ENCODE assay signal across 1 cellular context in the genomic region with DNA sequence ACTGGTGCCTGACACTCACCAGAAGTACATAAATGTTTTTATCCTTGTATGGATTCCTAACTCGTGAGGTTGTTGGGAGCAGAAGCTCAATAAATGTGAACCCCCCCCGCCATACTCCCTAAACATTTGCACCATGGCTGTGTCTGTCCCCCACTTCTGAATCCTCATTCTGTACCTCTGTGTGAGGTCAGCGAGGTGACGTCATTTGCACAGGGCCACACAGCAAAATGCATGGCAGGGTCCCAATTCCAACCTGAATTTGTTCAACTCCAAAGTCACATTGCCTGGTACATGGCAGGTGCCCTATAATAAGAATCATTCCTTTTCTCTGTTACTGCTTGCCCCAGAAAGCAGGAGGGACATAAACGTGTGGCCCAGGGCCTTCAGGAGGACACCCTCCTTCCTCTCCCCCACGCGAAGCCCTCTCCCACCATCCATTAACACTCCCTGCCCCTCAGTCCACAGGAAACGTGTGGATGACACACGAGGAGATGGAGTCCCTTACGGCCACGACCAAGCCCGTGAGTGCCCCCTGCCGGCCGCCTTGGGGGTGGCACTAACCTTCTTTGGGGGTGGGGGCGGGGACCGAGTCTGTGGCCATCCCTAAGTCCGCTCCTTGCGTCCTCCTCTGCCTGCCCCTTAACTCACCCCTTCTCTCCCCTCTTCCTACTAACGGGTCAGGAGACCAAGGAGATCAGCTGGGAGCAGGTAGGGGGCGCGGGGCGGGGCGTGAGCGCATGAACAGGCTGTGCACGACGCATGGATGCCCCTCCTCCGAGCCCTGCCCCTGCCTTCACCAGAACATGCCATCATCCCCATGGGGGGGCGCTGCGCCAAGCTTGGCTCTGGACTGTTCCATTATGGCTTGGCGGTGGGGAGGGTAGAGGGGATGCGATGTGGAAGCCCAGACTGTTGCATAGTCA.
TF ChIP-seq lines count a peak whose summit lies in the region.

No MANE protein-coding gene starts in this region.

TF ChIP-seq in HEK293, 187 proteins besides CTCF, POLR2A, EP300 and RAD21 (continued from another document and continues in another):
- TF ChIP-seq, protein P1, sequence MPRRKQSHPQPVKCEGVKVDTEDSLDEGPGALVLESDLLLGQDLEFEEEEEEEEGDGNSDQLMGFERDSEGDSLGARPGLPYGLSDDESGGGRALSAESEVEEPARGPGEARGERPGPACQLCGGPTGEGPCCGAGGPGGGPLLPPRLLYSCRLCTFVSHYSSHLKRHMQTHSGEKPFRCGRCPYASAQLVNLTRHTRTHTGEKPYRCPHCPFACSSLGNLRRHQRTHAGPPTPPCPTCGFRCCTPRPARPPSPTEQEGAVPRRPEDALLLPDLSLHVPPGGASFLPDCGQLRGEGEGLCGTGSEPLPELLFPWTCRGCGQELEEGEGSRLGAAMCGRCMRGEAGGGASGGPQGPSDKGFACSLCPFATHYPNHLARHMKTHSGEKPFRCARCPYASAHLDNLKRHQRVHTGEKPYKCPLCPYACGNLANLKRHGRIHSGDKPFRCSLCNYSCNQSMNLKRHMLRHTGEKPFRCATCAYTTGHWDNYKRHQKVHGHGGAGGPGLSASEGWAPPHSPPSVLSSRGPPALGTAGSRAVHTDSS (tag by site-specific recombination; IDR thresholded peaks at IDR 0.05), result no peak
- TF ChIP-seq KLF16 (tag by site-specific recombination; IDR thresholded peaks at IDR 0.05) (0 out of 2 replicates have a peak, but pooled peaks have one; percentile 43), ZNF132 (tag by site-specific recombination; IDR thresholded peaks at IDR 0.05; ENCODE audit: borderline replicate concordance) (no peak), ZBTB1 (tag by site-specific recombination; IDR thresholded peaks at IDR 0.05) (no peak), ZNF707 (tag by site-specific recombination; IDR thresholded peaks at IDR 0.05) (no peak), ZBTB48 (tag by site-specific recombination; IDR thresholded peaks at IDR 0.05) (peak; percentile 96), ZNF423 (tag by site-specific recombination; IDR thresholded peaks at IDR 0.05) (no peak), PRDM6 (tag by site-specific recombination; IDR thresholded peaks at IDR 0.05) (no peak), KLF17 (tag by site-specific recombination; IDR thresholded peaks at IDR 0.05) (no peak; the same call in 1 of the 2 replicates), ZNF302 (tag by site-specific recombination; IDR thresholded peaks at IDR 0.05; ENCODE audit: low read depth) (no peak), ZNF792 (tag by site-specific recombination; IDR thresholded peaks at IDR 0.05) (no peak), ZBTB21 (tag by site-specific recombination; IDR thresholded peaks at IDR 0.05) (peak; percentile 84), HIC1 (tag by site-specific recombination; IDR thresholded peaks at IDR 0.05) (0 out of 2 replicates have a peak, but pooled peaks have one; percentile 19), ZNF221 (tag by site-specific recombination; IDR thresholded peaks at IDR 0.05; ENCODE audit: borderline replicate concordance) (no peak), SP3 (tag by site-specific recombination; IDR thresholded peaks at IDR 0.05) (peak; percentile 82), ZNF112 (tag by site-specific recombination; IDR thresholded peaks at IDR 0.05) (no peak), ZNF350 (tag by site-specific recombination; IDR thresholded peaks at IDR 0.05) (no peak), ZXDB (tag by site-specific recombination; IDR thresholded peaks at IDR 0.05) (peak; percentile 80), ZNF174 (tag by site-specific recombination; IDR thresholded peaks at IDR 0.05) (no peak), ZFP3 (tag by site-specific recombination; IDR thresholded peaks at IDR 0.05; ENCODE audit: low read depth) (no peak), BCL11A (tag by site-specific recombination; IDR thresholded peaks at IDR 0.05; ENCODE audit: low read depth) (0 out of 2 replicates have a peak, but pooled peaks have one; percentile 40), ZNF292 (tag by site-specific recombination; IDR thresholded peaks at IDR 0.05; ENCODE audit: borderline replicate concordance, low read depth) (no peak), YY1 (tag by site-specific recombination; IDR thresholded peaks at IDR 0.05) (no peak; the same call in 1 of the 2 replicates), RBAK (tag by site-specific recombination; IDR thresholded peaks at IDR 0.05) (no peak), KLF9 (tag by site-specific recombination; IDR thresholded peaks at IDR 0.05; ENCODE audit: low read depth) (peak; percentile 82), ZEB2 (tag by site-specific recombination; IDR thresholded peaks at IDR 0.05) (0 out of 2 replicates have a peak, but pooled peaks have one; percentile 35), ZNF211 (tag by site-specific recombination; IDR thresholded peaks at IDR 0.05; ENCODE audit: low read depth) (no peak), PRDM2 (tag by site-specific recombination; IDR thresholded peaks at IDR 0.05; ENCODE audit: borderline replicate concordance) (no peak)
- TF ChIP-seq, protein P2, sequence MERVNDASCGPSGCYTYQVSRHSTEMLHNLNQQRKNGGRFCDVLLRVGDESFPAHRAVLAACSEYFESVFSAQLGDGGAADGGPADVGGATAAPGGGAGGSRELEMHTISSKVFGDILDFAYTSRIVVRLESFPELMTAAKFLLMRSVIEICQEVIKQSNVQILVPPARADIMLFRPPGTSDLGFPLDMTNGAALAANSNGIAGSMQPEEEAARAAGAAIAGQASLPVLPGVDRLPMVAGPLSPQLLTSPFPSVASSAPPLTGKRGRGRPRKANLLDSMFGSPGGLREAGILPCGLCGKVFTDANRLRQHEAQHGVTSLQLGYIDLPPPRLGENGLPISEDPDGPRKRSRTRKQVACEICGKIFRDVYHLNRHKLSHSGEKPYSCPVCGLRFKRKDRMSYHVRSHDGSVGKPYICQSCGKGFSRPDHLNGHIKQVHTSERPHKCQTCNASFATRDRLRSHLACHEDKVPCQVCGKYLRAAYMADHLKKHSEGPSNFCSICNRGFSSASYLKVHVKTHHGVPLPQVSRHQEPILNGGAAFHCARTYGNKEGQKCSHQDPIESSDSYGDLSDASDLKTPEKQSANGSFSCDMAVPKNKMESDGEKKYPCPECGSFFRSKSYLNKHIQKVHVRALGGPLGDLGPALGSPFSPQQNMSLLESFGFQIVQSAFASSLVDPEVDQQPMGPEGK (tag by site-specific recombination; IDR thresholded peaks at IDR 0.05), result peak; percentile 79
- TF ChIP-seq, protein P3, sequence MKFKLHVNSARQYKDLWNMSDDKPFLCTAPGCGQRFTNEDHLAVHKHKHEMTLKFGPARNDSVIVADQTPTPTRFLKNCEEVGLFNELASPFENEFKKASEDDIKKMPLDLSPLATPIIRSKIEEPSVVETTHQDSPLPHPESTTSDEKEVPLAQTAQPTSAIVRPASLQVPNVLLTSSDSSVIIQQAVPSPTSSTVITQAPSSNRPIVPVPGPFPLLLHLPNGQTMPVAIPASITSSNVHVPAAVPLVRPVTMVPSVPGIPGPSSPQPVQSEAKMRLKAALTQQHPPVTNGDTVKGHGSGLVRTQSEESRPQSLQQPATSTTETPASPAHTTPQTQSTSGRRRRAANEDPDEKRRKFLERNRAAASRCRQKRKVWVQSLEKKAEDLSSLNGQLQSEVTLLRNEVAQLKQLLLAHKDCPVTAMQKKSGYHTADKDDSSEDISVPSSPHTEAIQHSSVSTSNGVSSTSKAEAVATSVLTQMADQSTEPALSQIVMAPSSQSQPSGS (tag by site-specific recombination; IDR thresholded peaks at IDR 0.05; ENCODE audit: low read depth), result peak; percentile 85
- TF ChIP-seq, protein P4, sequence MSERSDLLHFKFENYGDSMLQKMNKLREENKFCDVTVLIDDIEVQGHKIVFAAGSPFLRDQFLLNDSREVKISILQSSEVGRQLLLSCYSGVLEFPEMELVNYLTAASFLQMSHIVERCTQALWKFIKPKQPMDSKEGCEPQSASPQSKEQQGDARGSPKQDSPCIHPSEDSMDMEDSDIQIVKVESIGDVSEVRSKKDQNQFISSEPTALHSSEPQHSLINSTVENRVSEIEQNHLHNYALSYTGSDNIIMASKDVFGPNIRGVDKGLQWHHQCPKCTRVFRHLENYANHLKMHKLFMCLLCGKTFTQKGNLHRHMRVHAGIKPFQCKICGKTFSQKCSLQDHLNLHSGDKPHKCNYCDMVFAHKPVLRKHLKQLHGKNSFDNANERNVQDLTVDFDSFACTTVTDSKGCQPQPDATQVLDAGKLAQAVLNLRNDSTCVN (tag by site-specific recombination; optimal IDR thresholded peaks at IDR 0.05), result peak; percentile 53
- TF ChIP-seq, protein P5, sequence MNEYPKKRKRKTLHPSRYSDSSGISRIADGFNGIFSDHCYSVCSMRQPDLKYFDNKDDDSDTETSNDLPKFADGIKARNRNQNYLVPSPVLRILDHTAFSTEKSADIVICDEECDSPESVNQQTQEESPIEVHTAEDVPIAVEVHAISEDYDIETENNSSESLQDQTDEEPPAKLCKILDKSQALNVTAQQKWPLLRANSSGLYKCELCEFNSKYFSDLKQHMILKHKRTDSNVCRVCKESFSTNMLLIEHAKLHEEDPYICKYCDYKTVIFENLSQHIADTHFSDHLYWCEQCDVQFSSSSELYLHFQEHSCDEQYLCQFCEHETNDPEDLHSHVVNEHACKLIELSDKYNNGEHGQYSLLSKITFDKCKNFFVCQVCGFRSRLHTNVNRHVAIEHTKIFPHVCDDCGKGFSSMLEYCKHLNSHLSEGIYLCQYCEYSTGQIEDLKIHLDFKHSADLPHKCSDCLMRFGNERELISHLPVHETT (tag by site-specific recombination; IDR thresholded peaks at IDR 0.05), result no peak
